18 cellular contexts compared by ENCODE assay signal in the genomic region with DNA sequence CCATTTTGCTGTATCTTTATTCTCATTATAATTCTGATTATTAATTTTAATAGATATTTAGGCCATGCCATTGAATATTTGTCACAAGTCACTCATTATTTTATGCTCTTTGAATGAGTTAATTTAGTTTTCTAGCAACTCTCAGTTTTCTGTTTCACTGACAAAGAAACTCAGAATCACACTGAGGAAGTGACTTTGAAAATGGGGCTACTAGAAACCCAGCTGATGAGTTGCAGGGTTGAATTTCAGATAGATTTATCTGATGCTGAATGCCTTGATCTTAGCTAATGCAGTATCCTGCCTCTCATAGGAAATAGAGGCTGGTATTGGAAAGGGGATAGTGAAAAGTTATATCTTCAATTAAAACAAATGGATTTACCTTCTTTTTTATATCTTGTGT.
DNase-seq lines count a peak whose midpoint lies in the region; ATAC-seq, FAIRE-seq and TF ChIP-seq lines count a peak whose summit lies in the region.
"Had no signal": no experiment of that assay in that cellular context is flagged by ENCODE, and none has a peak within 500 bp of the region (broad histone marks: within the 10 kb centered on the region; RNA-seq: fewer than 3 reads in every experiment).

No MANE protein-coding gene starts in this region.

- POLR2A ChIA-PET in naive thymus-derived CD8-positive, alpha-beta T cell (lab: Charles Lee): no interaction called here
- POLR2A ChIA-PET in PC-9 (lab: Charles Lee; ENCODE audit: unreplicated experiment): no interaction called here

- no peak for DNase-seq in GM12891 (ENCODE audit: insufficient read length, low spot score)
- DNase-seq in left cardiac atrium: no peak
- no peak for DNase-seq in naive thymus-derived CD8-positive, alpha-beta T cell
- DNase-seq in OCI-M2 (lab: John Stamatoyannopoulos, UW; ENCODE audit: unreplicated experiment): no peak
- no peak for DNase-seq in PC-9
- DNase-seq: activated CD4-positive, CD25-positive, alpha-beta regulatory T cell treated with anti-CD3 and anti-CD28 coated beads, Interleukin-2, amount 50 U/mL, for 72 hours; activated CD8-positive, alpha-beta memory T cell treated with anti-CD3 and anti-CD28 coated beads, Interleukin-2, amount 50 U/mL, for 48 hours; CD4-positive, alpha-beta T cell; NCI-H1092 treated with DMSO at 0.1 percent for 48 hours; T-helper 2 cell; upper lobe of left lung had no signal

- no peaks in the 10 kb centered on the region for H3F3A ChIP-seq in PC-9 (ENCODE audit: insufficient read depth, low read depth)

- no peaks in the 10 kb centered on the region for H3K9me3 ChIP-seq in PC-9 (ENCODE audit: insufficient read depth, low read depth)
- H3K9me3 ChIP-seq: A549, esophagus muscularis mucosa, upper lobe of left lung had no signal

- no peaks in the 10 kb centered on the region for H3K36me3 Mint-ChIP-seq in naive thymus-derived CD8-positive, alpha-beta T cell
- H3K36me3 Mint-ChIP-seq: activated naive CD4-positive, alpha-beta T cell treated with anti-CD3 and anti-CD28 coated beads, Interleukin-2, amount 50 U/mL, for 24 hours had no signal

- H3K4me3 Mint-ChIP-seq in naive thymus-derived CD8-positive, alpha-beta T cell: no peak overlapping the region
- H3K4me3 Mint-ChIP-seq: activated naive CD4-positive, alpha-beta T cell treated with anti-CD3 and anti-CD28 coated beads, Interleukin-2, amount 50 U/mL, for 24 hours; CD4-positive, alpha-beta T cell; stimulated activated naive CD8-positive, alpha-beta T cell treated with anti-CD3 and anti-CD28 coated beads, Interleukin-15, Interleukin-2, amounts not matched to agents 100 ng/mL and 50 ng/mL, for 24 hours had no signal

- no peak overlapping the region for H3K4me3 ChIP-seq in PC-9
- H3K4me3 ChIP-seq: A549, esophagus muscularis mucosa, upper lobe of left lung had no signal

- no peaks in the 10 kb centered on the region for H3K36me3 ChIP-seq in PC-9 (ENCODE audit: low read depth)
- H3K36me3 ChIP-seq: esophagus muscularis mucosa, upper lobe of left lung had no signal

- H3K9me2 ChIP-seq in PC-9 (ENCODE audit: insufficient read depth): no peaks in the 10 kb centered on the region

- no peak overlapping the region for H3K27ac Mint-ChIP-seq in naive thymus-derived CD8-positive, alpha-beta T cell
- H3K27ac Mint-ChIP-seq: activated naive CD4-positive, alpha-beta T cell treated with anti-CD3 and anti-CD28 coated beads, Interleukin-2, amount 50 U/mL, for 24 hours; CD4-positive, alpha-beta T cell; stimulated activated naive CD8-positive, alpha-beta T cell treated with anti-CD3 and anti-CD28 coated beads, Interleukin-15, Interleukin-2, amounts not matched to agents 100 ng/mL and 50 ng/mL, for 24 hours had no signal

- no peak for TF ChIP-seq CTCF in PC-9 (conservative IDR thresholded peaks at IDR 0.05)

- TF ChIP-seq POLR2A in GM12891 (IDR thresholded peaks at IDR 0.05; ENCODE audit: low read depth, low read length): no peak

- no TSS peak for BruUV-seq in PC-9 (replicated peaks; lab: Mats Ljungman, UMichigan)

- ATAC-seq in GM19438 (IDR thresholded peaks at IDR 0.05; ENCODE audit: low read depth, unreplicated experiment): peak; percentile 71
- ATAC-seq in HG02623 (IDR thresholded peaks at IDR 0.05; ENCODE audit: unreplicated experiment): peak; percentile 57
- peak; percentile 37 for ATAC-seq in HG03378 (IDR thresholded peaks at IDR 0.05; ENCODE audit: unreplicated experiment)
- no peak for ATAC-seq in left cardiac atrium
- no peak for ATAC-seq in naive thymus-derived CD8-positive, alpha-beta T cell
- ATAC-seq: A549 had no signal

- H3K9me3 Mint-ChIP-seq in naive thymus-derived CD8-positive, alpha-beta T cell: no peaks in the 10 kb centered on the region
- H3K9me3 Mint-ChIP-seq: activated naive CD4-positive, alpha-beta T cell treated with anti-CD3 and anti-CD28 coated beads, Interleukin-2, amount 50 U/mL, for 24 hours; CD4-positive, alpha-beta T cell; stimulated activated naive CD8-positive, alpha-beta T cell treated with anti-CD3 and anti-CD28 coated beads, Interleukin-15, Interleukin-2, amounts not matched to agents 100 ng/mL and 50 ng/mL, for 24 hours had no signal

- no peak for FAIRE-seq in GM12891 (lab: Jason Lieb, UNC)
- FAIRE-seq: A549 had no signal

- H3K4me1 Mint-ChIP-seq in naive thymus-derived CD8-positive, alpha-beta T cell: no peaks in the 10 kb centered on the region
- H3K4me1 Mint-ChIP-seq: activated naive CD4-positive, alpha-beta T cell treated with anti-CD3 and anti-CD28 coated beads, Interleukin-2, amount 50 U/mL, for 24 hours had no signal

- H3K27ac ChIP-seq in PC-9: no peak overlapping the region
- H3K27ac ChIP-seq: esophagus muscularis mucosa, upper lobe of left lung had no signal

- H4K20me1 ChIP-seq in PC-9 (ENCODE audit: insufficient read depth): no peaks in the 10 kb centered on the region; the same call in 1 of the 2 replicates

- no peak overlapping the region for H2AFZ ChIP-seq in PC-9

- CTCF ChIA-PET in PC-9 (lab: Charles Lee): no interaction called here

- no peaks in the 10 kb centered on the region for H3K79me2 ChIP-seq in PC-9 (ENCODE audit: low read depth)

- no peaks in the 10 kb centered on the region for H3K27me3 ChIP-seq in PC-9 (ENCODE audit: insufficient read depth, low read depth)
- H3K27me3 ChIP-seq: esophagus muscularis mucosa, upper lobe of left lung had no signal

- intact Hi-C loops in left cardiac atrium (cut with DNase I) (no loop called here), PC-9 (cut with micrococcal nuclease; ENCODE audit: unreplicated experiment) (no loop called here)

- no peak overlapping the region for H3K4me2 ChIP-seq in PC-9
- H3K4me2 ChIP-seq: A549 had no signal

- peaks cover 0 to 5% (median 0%) of the 10 kb centered on the region in 5 donors for H3K27me3 Mint-ChIP-seq in naive thymus-derived CD8-positive, alpha-beta T cell
- H3K27me3 Mint-ChIP-seq: activated naive CD4-positive, alpha-beta T cell treated with anti-CD3 and anti-CD28 coated beads, Interleukin-2, amount 50 U/mL, for 24 hours; CD4-positive, alpha-beta T cell; stimulated activated naive CD8-positive, alpha-beta T cell treated with anti-CD3 and anti-CD28 coated beads, Interleukin-15, Interleukin-2, amounts not matched to agents 100 ng/mL and 50 ng/mL, for 24 hours had no signal

- no peaks in the 10 kb centered on the region for H3K4me1 ChIP-seq in PC-9 (replicated peaks; ENCODE audit: insufficient read depth)
- H3K4me1 ChIP-seq: esophagus muscularis mucosa, upper lobe of left lung had no signal

TF ChIP-seq in GM12891, 5 proteins besides CTCF, POLR2A, EP300 and RAD21:
- TF ChIP-seq TAF1 (IDR thresholded peaks at IDR 0.05; ENCODE audit: low read depth, low read length) (no peak), SPI1 (IDR thresholded peaks at IDR 0.05; ENCODE audit: low read depth, low read length) (peak; percentile 67), PAX5 (IDR thresholded peaks at IDR 0.05; ENCODE audit: insufficient read depth, low read length, severe bottlenecking) (no peak), POLR2AphosphoS5 (IDR thresholded peaks at IDR 0.05; ENCODE audit: low read depth, low read length) (no peak), POU2F2 (IDR thresholded peaks at IDR 0.05; ENCODE audit: low read depth, low read length) (no peak)
TF ChIP-seq in GM12891: peak in this region for 1.

Comparison
In these comparisons a context has a peak if more than half of its experiments do, and no peak if none do; other contexts are left out.
1. ATAC-seq: peak in GM19438 (single experiment), HG02623 (single experiment) and HG03378 (single experiment); none in left cardiac atrium (0 of 2) and naive thymus-derived CD8-positive, alpha-beta T cell (0 of 2).